In genomic region chr17:22305356-22306071, GRCh38 we compare ENCODE assay signal across 20 cellular contexts.
DNase-seq lines count a peak whose midpoint lies in the region; TF ChIP-seq lines count a peak whose summit lies in the region.
"Had no signal": no experiment of that assay in that cellular context is flagged by ENCODE, and none has a peak within 500 bp of the region (broad histone marks: within the 10 kb centered on the region; RNA-seq: fewer than 3 reads in every experiment).

No MANE protein-coding gene starts in this region.

- peak overlapping the region; percentile 38 for H3K27ac Mint-ChIP-seq in activated naive CD4-positive, alpha-beta T cell treated with anti-CD3 and anti-CD28 coated beads, Interleukin-2, amount 10 ng/mL, durations not matched to agents 7 days and 5 days
- no peak overlapping the region for H3K27ac Mint-ChIP-seq in endothelial cell (ENCODE audit: unreplicated experiment)
- H3K27ac Mint-ChIP-seq in type B pancreatic cell, result no peak overlapping the region
- H3K27ac Mint-ChIP-seq: CD14-positive monocyte; CD4-positive, alpha-beta memory T cell; CD4-positive, CD25-positive, alpha-beta regulatory T cell; CD8-positive, alpha-beta memory T cell had no signal

- no peaks in the 10 kb centered on the region for H3K4me1 Mint-ChIP-seq in activated naive CD4-positive, alpha-beta T cell treated with anti-CD3 and anti-CD28 coated beads, Interleukin-2, amount 10 ng/mL, durations not matched to agents 7 days and 5 days
- no peaks in the 10 kb centered on the region for H3K4me1 Mint-ChIP-seq in endothelial cell (ENCODE audit: unreplicated experiment)
- H3K4me1 Mint-ChIP-seq in type B pancreatic cell (ENCODE audit: unreplicated experiment), result no peaks in the 10 kb centered on the region
- H3K4me1 Mint-ChIP-seq: CD14-positive monocyte; CD4-positive, alpha-beta memory T cell; CD4-positive, CD25-positive, alpha-beta regulatory T cell; CD8-positive, alpha-beta memory T cell had no signal

- H3K4me3 Mint-ChIP-seq in activated naive CD4-positive, alpha-beta T cell treated with anti-CD3 and anti-CD28 coated beads, Interleukin-2, amount 10 ng/mL, durations not matched to agents 7 days and 5 days, result no peak overlapping the region
- peak overlapping the region; percentile 66 for H3K4me3 Mint-ChIP-seq in endothelial cell (ENCODE audit: unreplicated experiment)
- H3K4me3 Mint-ChIP-seq in type B pancreatic cell, result no peak overlapping the region
- H3K4me3 Mint-ChIP-seq: CD14-positive monocyte; CD4-positive, alpha-beta memory T cell; CD4-positive, CD25-positive, alpha-beta regulatory T cell; CD8-positive, alpha-beta memory T cell had no signal

- TF ChIP-seq CTCF in endothelial cell (IDR thresholded peaks at IDR 0.05; ENCODE audit: unreplicated experiment) (no peak), type B pancreatic cell (conservative IDR thresholded peaks at IDR 0.05) (no peak)

- H3K9me3 Mint-ChIP-seq in activated naive CD4-positive, alpha-beta T cell treated with anti-CD3 and anti-CD28 coated beads, Interleukin-2, amount 10 ng/mL, durations not matched to agents 7 days and 5 days, result peaks cover 59% of the 10 kb centered on the region
- H3K9me3 Mint-ChIP-seq in endothelial cell (ENCODE audit: unreplicated experiment), result peaks cover 49% of the 10 kb centered on the region
- peaks cover 4% of the 10 kb centered on the region for H3K9me3 Mint-ChIP-seq in type B pancreatic cell

- no peaks in the 10 kb centered on the region for H3K27me3 Mint-ChIP-seq in activated naive CD4-positive, alpha-beta T cell treated with anti-CD3 and anti-CD28 coated beads, Interleukin-2, amount 10 ng/mL, durations not matched to agents 7 days and 5 days
- H3K27me3 Mint-ChIP-seq in endothelial cell (ENCODE audit: unreplicated experiment), result peaks cover 17% of the 10 kb centered on the region
- H3K27me3 Mint-ChIP-seq in type B pancreatic cell, result no peaks in the 10 kb centered on the region
- H3K27me3 Mint-ChIP-seq: CD4-positive, alpha-beta memory T cell; CD4-positive, CD25-positive, alpha-beta regulatory T cell; CD8-positive, alpha-beta memory T cell had no signal

- peaks cover 2% of the 10 kb centered on the region for H3K36me3 Mint-ChIP-seq in activated naive CD4-positive, alpha-beta T cell treated with anti-CD3 and anti-CD28 coated beads, Interleukin-2, amount 10 ng/mL, durations not matched to agents 7 days and 5 days
- H3K36me3 Mint-ChIP-seq in endothelial cell (ENCODE audit: low read depth, unreplicated experiment) (peaks cover 29% of the 10 kb centered on the region), type B pancreatic cell (no peaks in the 10 kb centered on the region)
- H3K36me3 Mint-ChIP-seq: CD14-positive monocyte; CD4-positive, alpha-beta memory T cell; CD4-positive, CD25-positive, alpha-beta regulatory T cell had no signal

- CTCF ChIA-PET in activated naive CD4-positive, alpha-beta T cell treated with anti-CD3 and anti-CD28 coated beads, Interleukin-2, amount 10 ng/mL, durations not matched to agents 7 days and 5 days (lab: Charles Lee), result no interaction called here

- DNase-seq in activated naive CD4-positive, alpha-beta T cell treated with anti-CD3 and anti-CD28 coated beads, Interleukin-2, amount 10 ng/mL, durations not matched to agents 7 days and 5 days, result no peak
- no peak for DNase-seq in activated naive CD4-positive, alpha-beta T cell treated with anti-CD3 and anti-CD28 coated beads, Interleukin-2, amount 50 U/mL, for 16 hours
- DNase-seq in endothelial cell (ENCODE audit: low spot score), result no peak
- no peak for DNase-seq in type B pancreatic cell (ENCODE audit: extremely low spot score, unreplicated experiment)
- no peak for DNase-seq in NCI-H526 treated with DMSO at 0.1 percent for 48 hours (lab: John Stamatoyannopoulos, UW)
- DNase-seq: AML-193; BE2C; C1 segment of cervical spinal cord; CD4-positive, alpha-beta memory T cell; CD4-positive, CD25-positive, alpha-beta regulatory T cell; CD8-positive, alpha-beta memory T cell; COR-L47; DMS 273 treated with DMSO at 0.1 percent for 48 hours; DMS153; DMS53; DMS79; DND-41; EL; GDM1 had no signal
